In genomic region chr14:58687232-58687795, GRCh38 we compare ENCODE assay signal across 21 cellular contexts. TPM values are rescaled to one million over a fixed set of nuclear protein-coding genes. Genes with fewer than 3 reads are reported as not detected.
"Had no signal": no experiment of that assay in that cellular context is flagged by ENCODE, and none has a peak within 500 bp of the region (broad histone marks: within the 10 kb centered on the region; RNA-seq: fewer than 3 reads in every experiment).

No MANE protein-coding gene starts in this region.

- H3K4me2 ChIP-seq: hepatocyte had no signal

- DNase-seq: colonic mucosa; dermis blood vessel endothelial cell; dorsolateral prefrontal cortex; effector CD4-positive, alpha-beta T cell; effector memory CD4-positive, alpha-beta T cell; foreskin keratinocyte; heart left ventricle; hypothalamus; immature natural killer cell; islet precursor cell; left cardiac atrium; left ventricle myocardium superior; lower lobe of right lung; mesendoderm; midbrain; mucosa of descending colon; naive B cell had no signal

- H3K27me3 ChIP-seq: colonic mucosa, dorsolateral prefrontal cortex, esophagus muscularis mucosa, gastroesophageal sphincter, heart left ventricle, hepatocyte, left lung had no signal

- H3K9me3 ChIP-seq: colonic mucosa, lower lobe of right lung, mucosa of descending colon had no signal

- H3K27ac ChIP-seq: colonic mucosa, dorsolateral prefrontal cortex, esophagus muscularis mucosa, foreskin keratinocyte, gastroesophageal sphincter, heart left ventricle, hepatocyte, left lung, lower lobe of right lung had no signal

- H3K36me3 ChIP-seq: colonic mucosa, esophagus muscularis mucosa, gastroesophageal sphincter, heart left ventricle, left lung, lower lobe of right lung had no signal

- H3K4me3 Mint-ChIP-seq: immature natural killer cell, naive B cell had no signal

- H3K4me1 Mint-ChIP-seq: immature natural killer cell, naive B cell had no signal

- H3K36me3 Mint-ChIP-seq: immature natural killer cell had no signal

- H3K4me3 ChIP-seq: colonic mucosa, dorsolateral prefrontal cortex, esophagus muscularis mucosa, gastroesophageal sphincter, heart left ventricle, hepatocyte, left lung, lower lobe of right lung, mucosa of descending colon had no signal

- H3K27ac Mint-ChIP-seq: immature natural killer cell, naive B cell had no signal

- ATAC-seq: foreskin keratinocyte, gastroesophageal sphincter, heart left ventricle, left cardiac atrium, left lung, left ventricle myocardium superior, lower lobe of right lung, mucosa of descending colon had no signal

- H2AFZ ChIP-seq: hepatocyte had no signal

- H3K27me3 Mint-ChIP-seq: naive B cell had no signal

- H3K4me1 ChIP-seq: colonic mucosa, esophagus muscularis mucosa, foreskin keratinocyte, gastroesophageal sphincter, heart left ventricle, left lung, lower lobe of right lung had no signal

RNA-seq across cellular contexts. Expression of gene DACT1, which starts 49.6 kb away (rescaled TPM):
- polyA plus RNA-seq: immature natural killer cell had no signal
